Comparison of ENCODE assay signal across 22 cellular contexts in genomic region chr10:103083266-103083976, GRCh38.
DNase-seq lines count a peak whose midpoint lies in the region; ATAC-seq and TF ChIP-seq lines count a peak whose summit lies in the region.
"Had no signal": no experiment of that assay in that cellular context is flagged by ENCODE, and none has a peak within 500 bp of the region (broad histone marks: within the 10 kb centered on the region; RNA-seq: fewer than 3 reads in every experiment).

No MANE protein-coding gene starts in this region.

- TF ChIP-seq CTCF in GM23338 (conservative IDR thresholded peaks at IDR 0.05; ENCODE audit: low read depth in 2 of 2) (no peak), H9 (conservative IDR thresholded peaks at IDR 0.05) (no peak)

- H2BK5ac ChIP-seq in H9 (ENCODE audit: insufficient read length, low read length) (no peak overlapping the region), mesenchymal stem cell (ENCODE audit: low read depth, low read length, poor library complexity, severe bottlenecking) (no peak overlapping the region)

- no peak overlapping the region for H4K5ac ChIP-seq in H9 (ENCODE audit: insufficient read length, low read depth, low read length)

- H3K79me1 ChIP-seq in H9 (ENCODE audit: insufficient read depth, low read depth, low read length, poor library complexity, severe bottlenecking) (no peaks in the 10 kb centered on the region), mesenchymal stem cell (replicated peaks; ENCODE audit: low read length, poor library complexity, severe bottlenecking) (peaks cover 4% of the 10 kb centered on the region)

- no peaks in the 10 kb centered on the region for H4K20me1 ChIP-seq in GM23338 (replicated peaks; ENCODE audit: insufficient read depth)
- H4K20me1 ChIP-seq in H9 (ENCODE audit: control insufficient read depth, insufficient read depth, insufficient read length) = no peaks in the 10 kb centered on the region

- no peak overlapping the region for H2BK15ac ChIP-seq in H9 (ENCODE audit: low read depth, low read length)
- H2BK15ac ChIP-seq in mesenchymal stem cell (ENCODE audit: low read depth, poor library complexity, severe bottlenecking) = no peak overlapping the region

- H3K9ac ChIP-seq in H9 (ENCODE audit: extremely low read depth, insufficient read length, low read length) (no peak overlapping the region), mesenchymal stem cell (ENCODE audit: low read length) (no peak overlapping the region)
- H3K9ac ChIP-seq: neural progenitor cell had no signal

- no peaks in the 10 kb centered on the region for H3K9me3 Mint-ChIP-seq in GM23338
- H3K9me3 Mint-ChIP-seq in stimulated activated effector memory CD8-positive, alpha-beta T cell treated with anti-CD3 and anti-CD28 coated beads, Interleukin-12 subunit alpha, Interleukin-12 subunit beta, amount 100 ng/mL, for 72 hours = no peaks in the 10 kb centered on the region
- H3K9me3 Mint-ChIP-seq in H9 = no peaks in the 10 kb centered on the region
- H3K9me3 Mint-ChIP-seq: activated naive CD4-positive, alpha-beta T cell treated with anti-CD3 and anti-CD28 coated beads, Interleukin-2, amount 50 U/mL, for 24 hours; neural progenitor cell; WTC11 had no signal

- no peak overlapping the region for H3K56ac ChIP-seq in H9 (ENCODE audit: insufficient read length, low read depth, low read length)

- H3K27me3 ChIP-seq in GM23338 (ENCODE audit: insufficient read depth) (no peaks in the 10 kb centered on the region), H9 (ENCODE audit: insufficient read depth, low read length) (no peaks in the 10 kb centered on the region), mesenchymal stem cell (ENCODE audit: control insufficient read depth in 1 of 2, insufficient read depth in 1 of 2, low read length in 2 of 2) (no peaks in the 10 kb centered on the region)
- H3K27me3 ChIP-seq: MG63, neural progenitor cell, Peyer's patch had no signal

- H3K23ac ChIP-seq in H9 (ENCODE audit: insufficient read length, low read depth, low read length) (no peak overlapping the region), mesenchymal stem cell (ENCODE audit: low read length in 2 of 2) (no peak overlapping the region)

- no peaks in the 10 kb centered on the region for H3K9me3 ChIP-seq in H9 (ENCODE audit: control insufficient read depth, low read depth, low read length)
- H3K9me3 ChIP-seq in mesenchymal stem cell (ENCODE audit: control insufficient read depth, low read length) = no peaks in the 10 kb centered on the region
- H3K9me3 ChIP-seq: HAP-1, MG63, Peyer's patch, prostate gland had no signal

- no peaks in the 10 kb centered on the region for H3K23me2 ChIP-seq in H9 (ENCODE audit: insufficient read length, low read depth, low read length, poor library complexity, severe bottlenecking)

- H3K4ac ChIP-seq in H9 (ENCODE audit: low read depth, low read length) (no peak overlapping the region), mesenchymal stem cell (ENCODE audit: low read depth in 1 of 2, low read length in 2 of 2) (no peak overlapping the region)

- DNase-seq in GM23338 (ENCODE audit: low spot score) (no peak), caudate nucleus (lab: John Stamatoyannopoulos, UW) (peak in 13 of 61 donors; percentile 9 to 56 (median 30)), left colon (no peak), H9 (no peak), mesenchymal stem cell (no peak)
- no peak for DNase-seq in stimulated activated effector memory CD8-positive, alpha-beta T cell treated with anti-CD3 and anti-CD28 coated beads, Interleukin-12 subunit alpha, Interleukin-12 subunit beta, amount 100 ng/mL, for 72 hours (ENCODE audit: low spot score in 2 of 2)
- DNase-seq: activated CD4-positive, alpha-beta T cell treated with anti-CD3 and anti-CD28 coated beads, Interleukin-2, amount 50 U/mL, for 1 hour; glutamatergic neuron; KG1; MG63; NCI-H1105 treated with DMSO at 0.1 percent for 48 hours; NCI-H2029 treated with DMSO at 0.1 percent for 48 hours; NCI-H526; Peyer's patch; stimulated activated naive CD4-positive, alpha-beta T cell treated with Interleukin-2 at 50 U/mL for 16 hours had no signal

- intact Hi-C loops in left colon (cut with DNase I, micrococcal nuclease) = no loop called here

- H3K4me2 ChIP-seq in GM23338 (no peak overlapping the region), H9 (ENCODE audit: insufficient read depth, insufficient read length, low read length) (no peak overlapping the region), mesenchymal stem cell (ENCODE audit: low read length, poor library complexity, severe bottlenecking) (no peak overlapping the region)
- H3K4me2 ChIP-seq: neural progenitor cell had no signal

- H3K14ac ChIP-seq in H9 (ENCODE audit: insufficient read depth, low read length) (no peak overlapping the region), mesenchymal stem cell (ENCODE audit: low read length in 2 of 2) (no peak overlapping the region)

- H3K4me3 ChIP-seq in GM23338 (no peak overlapping the region), mesenchymal stem cell (ENCODE audit: insufficient read depth in 1 of 2, low read depth in 1 of 2, low read length in 2 of 2) (no peak overlapping the region)
- H3K4me3 ChIP-seq: HAP-1, MG63, neural progenitor cell, Peyer's patch, prostate gland had no signal

- H2BK12ac ChIP-seq in H9 (ENCODE audit: insufficient read length, low read depth, low read length) (no peak overlapping the region), mesenchymal stem cell (ENCODE audit: low read length in 2 of 2) (no peak overlapping the region)

- H3F3A ChIP-seq in GM23338 (replicated peaks; ENCODE audit: low read depth) = peaks cover 3% of the 10 kb centered on the region; the same call in 1 of the 2 replicates

- H3K4me1 ChIP-seq in GM23338 (ENCODE audit: insufficient read depth) (no peaks in the 10 kb centered on the region), H9 (ENCODE audit: insufficient read depth, low read length) (no peaks in the 10 kb centered on the region), mesenchymal stem cell (ENCODE audit: control insufficient read depth, insufficient read depth, low read depth, low read length) (peaks cover 3% of the 10 kb centered on the region)
- H3K4me1 ChIP-seq: HAP-1, neural progenitor cell, Peyer's patch, prostate gland had no signal

- no peak overlapping the region for H3K27ac ChIP-seq in GM23338 (ENCODE audit: low read depth)
- H3K27ac ChIP-seq in caudate nucleus (ENCODE audit: low read depth, low read length) = peak overlapping the region; percentile 88
- no peak overlapping the region for H3K27ac ChIP-seq in H9 (ENCODE audit: insufficient read length, low read depth, low read length)
- no peak overlapping the region for H3K27ac ChIP-seq in mesenchymal stem cell (ENCODE audit: low read length, poor library complexity, severe bottlenecking)
- H3K27ac ChIP-seq: Peyer's patch, prostate gland had no signal

- H3K18ac ChIP-seq in H9 (ENCODE audit: insufficient read length, low read depth, low read length) (no peak overlapping the region), mesenchymal stem cell (ENCODE audit: low read depth in 1 of 2, low read length in 2 of 2) (no peak overlapping the region)

- no peak overlapping the region for H3K4me3 Mint-ChIP-seq in GM23338
- no peak overlapping the region for H3K4me3 Mint-ChIP-seq in stimulated activated effector memory CD8-positive, alpha-beta T cell treated with anti-CD3 and anti-CD28 coated beads, Interleukin-12 subunit alpha, Interleukin-12 subunit beta, amount 100 ng/mL, for 72 hours
- no peak overlapping the region for H3K4me3 Mint-ChIP-seq in H9
- H3K4me3 Mint-ChIP-seq: activated naive CD4-positive, alpha-beta T cell treated with anti-CD3 and anti-CD28 coated beads, Interleukin-2, amount 50 U/mL, for 24 hours; neural progenitor cell; WTC11 had no signal

- H3K27ac Mint-ChIP-seq in GM23338 (no peak overlapping the region), H9 (peak overlapping the region in 1 of 3 experiments; percentile 36; a peak in 3 of 7 replicates)
- peak overlapping the region; percentile 58 for H3K27ac Mint-ChIP-seq in stimulated activated effector memory CD8-positive, alpha-beta T cell treated with anti-CD3 and anti-CD28 coated beads, Interleukin-12 subunit alpha, Interleukin-12 subunit beta, amount 100 ng/mL, for 72 hours
- H3K27ac Mint-ChIP-seq: neural progenitor cell had no signal

- H3K79me2 ChIP-seq in GM23338 (replicated peaks; ENCODE audit: insufficient read depth) (no peaks in the 10 kb centered on the region), H9 (ENCODE audit: insufficient read depth, low read length) (no peaks in the 10 kb centered on the region)

- H4K91ac ChIP-seq in H9 (ENCODE audit: insufficient read length, low read depth, low read length) (no peak overlapping the region), mesenchymal stem cell (ENCODE audit: low read length) (no peak overlapping the region)

- H3K36me3 Mint-ChIP-seq in GM23338 (ENCODE audit: low read depth) = peaks cover 7% of the 10 kb centered on the region; the same call in 2 of the 3 replicates
- H3K36me3 Mint-ChIP-seq in stimulated activated effector memory CD8-positive, alpha-beta T cell treated with anti-CD3 and anti-CD28 coated beads, Interleukin-12 subunit alpha, Interleukin-12 subunit beta, amount 100 ng/mL, for 72 hours = peaks cover 52% of the 10 kb centered on the region
- peaks cover 0 to 32% (median 20%) of the 10 kb centered on the region in 3 experiments; a peak in 4 of 7 replicates for H3K36me3 Mint-ChIP-seq in H9 (ENCODE audit: insufficient read depth in 1 of 3, low read depth in 3 of 3)

- H3K27me3 Mint-ChIP-seq in GM23338 (ENCODE audit: insufficient read depth, low read depth, poor library complexity) (no peaks in the 10 kb centered on the region), H9 (ENCODE audit: low read depth) (no peaks in the 10 kb centered on the region)
- H3K27me3 Mint-ChIP-seq: activated naive CD4-positive, alpha-beta T cell treated with anti-CD3 and anti-CD28 coated beads, Interleukin-2, amount 50 U/mL, for 24 hours had no signal

- no peak overlapping the region for H4K8ac ChIP-seq in H9 (replicated peaks; ENCODE audit: insufficient read length, low read depth, low read length)
- H4K8ac ChIP-seq in mesenchymal stem cell (ENCODE audit: low read length) = no peak overlapping the region

- H3T11ph ChIP-seq in H9 (ENCODE audit: low read length) = no peak overlapping the region

- no peak for ATAC-seq in GM23338
- ATAC-seq in left colon = peak; percentile 14
- no peak for ATAC-seq in stimulated activated effector memory CD8-positive, alpha-beta T cell treated with anti-CD3 and anti-CD28 coated beads, Interleukin-12 subunit alpha, Interleukin-12 subunit beta, amount 100 ng/mL, for 72 hours
- no peak for ATAC-seq in HG03439 (IDR thresholded peaks at IDR 0.05; ENCODE audit: unreplicated experiment)
- no peak for ATAC-seq in GM19023 (IDR thresholded peaks at IDR 0.05; ENCODE audit: unreplicated experiment)
- ATAC-seq: WTC11 had no signal

- no peak overlapping the region for H2AK5ac ChIP-seq in H9 (ENCODE audit: insufficient read length, low read length)
- no peak overlapping the region for H2AK5ac ChIP-seq in mesenchymal stem cell (ENCODE audit: low read length, severe bottlenecking)

- WGBS in H9 (ENCODE audit: extremely low coverage, insufficient read length, low lambda C conversion rate) = no CpG with 5 or more reads among the region's 7 CpGs
- WGBS in mesenchymal stem cell = 97% methylated on average over 7 of the region's 7 CpGs

- H3K4me1 Mint-ChIP-seq in GM23338 (no peaks in the 10 kb centered on the region), H9 (no peaks in the 10 kb centered on the region)
- no peaks in the 10 kb centered on the region for H3K4me1 Mint-ChIP-seq in stimulated activated effector memory CD8-positive, alpha-beta T cell treated with anti-CD3 and anti-CD28 coated beads, Interleukin-12 subunit alpha, Interleukin-12 subunit beta, amount 100 ng/mL, for 72 hours
- H3K4me1 Mint-ChIP-seq: activated naive CD4-positive, alpha-beta T cell treated with anti-CD3 and anti-CD28 coated beads, Interleukin-2, amount 50 U/mL, for 24 hours; neural progenitor cell; WTC11 had no signal

- peaks cover 4% of the 10 kb centered on the region; the same call in 1 of the 2 replicates for H3K36me3 ChIP-seq in GM23338 (ENCODE audit: insufficient read depth)
- peaks cover 27 to 70% of the 10 kb centered on the region in 2 experiments for H3K36me3 ChIP-seq in mesenchymal stem cell (ENCODE audit: control insufficient read depth in 1 of 2, insufficient read depth in 2 of 2, low read depth in 1 of 2, low read length in 2 of 2)

- no peak overlapping the region for H2BK120ac ChIP-seq in H9 (ENCODE audit: low read depth, low read length, poor library complexity, severe bottlenecking)
- H2BK120ac ChIP-seq in mesenchymal stem cell (ENCODE audit: low read depth, low read length) = no peak overlapping the region

- H2AFZ ChIP-seq in GM23338 (no peak overlapping the region), H9 (ENCODE audit: low read length) (no peak overlapping the region), mesenchymal stem cell (ENCODE audit: low read depth, low read length) (no peak overlapping the region)
- H2AFZ ChIP-seq: neural progenitor cell had no signal

- H2BK20ac ChIP-seq in H9 (ENCODE audit: low read depth, low read length, poor library complexity, severe bottlenecking) = no peak overlapping the region

- no peaks in the 10 kb centered on the region for H3K9me2 ChIP-seq in GM23338 (ENCODE audit: insufficient read depth)
